ENCODE assay signal across 13 cellular contexts in the genomic region with DNA sequence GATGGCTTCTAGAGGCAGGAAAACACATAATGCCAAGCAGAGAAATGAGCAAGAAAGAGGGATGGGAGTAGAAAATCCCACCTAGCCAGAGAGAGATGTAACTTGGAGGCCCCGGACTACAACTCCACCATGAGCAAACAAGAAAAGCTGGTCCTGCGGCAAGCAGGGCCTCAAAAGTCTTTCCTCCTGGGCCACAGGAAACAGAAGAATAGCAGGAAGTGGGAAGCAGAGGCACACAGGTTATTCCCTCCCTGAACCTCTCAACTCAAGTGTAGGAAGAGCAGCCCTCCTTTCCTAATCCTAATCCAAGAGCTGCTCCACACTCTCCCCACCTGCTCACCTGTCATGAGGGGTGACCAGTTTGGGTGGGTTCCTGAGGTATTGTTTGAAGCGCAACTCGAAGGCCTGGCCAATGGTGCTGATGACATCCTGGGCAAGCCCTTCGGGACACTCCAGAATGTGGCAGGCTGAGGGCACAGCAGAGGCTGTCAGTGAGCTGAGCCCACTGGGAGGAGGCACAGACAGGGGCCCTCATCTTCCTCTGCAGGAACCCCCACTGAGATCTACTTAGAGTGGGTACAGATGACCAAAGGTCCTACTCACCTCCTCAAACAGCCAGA. TPM values are rescaled to one million over a fixed set of nuclear protein-coding genes. Genes with fewer than 3 reads are reported as not detected.
DNase-seq lines count a peak whose midpoint lies in the region; FAIRE-seq and TF ChIP-seq lines count a peak whose summit lies in the region.
"Had no signal": no experiment of that assay in that cellular context is flagged by ENCODE, and none has a peak within 500 bp of the region (broad histone marks: within the 10 kb centered on the region; RNA-seq: fewer than 3 reads in every experiment).

No MANE protein-coding gene starts in this region.

- H3K27me3 ChIP-seq in mesendoderm (ENCODE audit: insufficient read depth, low read length, poor library complexity) (no peaks in the 10 kb centered on the region), thyroid gland (no peaks in the 10 kb centered on the region)

- CTCF ChIA-PET in activated naive CD4-positive, alpha-beta T cell treated with anti-CD3 and anti-CD28 coated beads for 36 hours (lab: Charles Lee) = interaction anchor here (2.7 kb wide), 1 partner anchor 32 kb away, joined by 7 read pairs; no protein-coding TSS in a partner anchor

- no peak for TF ChIP-seq POLR2A in thyroid gland (IDR thresholded peaks at IDR 0.05)

- in situ Hi-C loops in astrocyte of the cerebellum (cut with HindIII; ENCODE audit: low sequenced_read_pairs) = no loop called here

- no CpG with 5 or more reads among the region's 5 CpGs for WGBS in mesendoderm (ENCODE audit: extremely low coverage, insufficient coverage, low lambda C conversion rate)
- WGBS in thyroid gland, 2 donors = 77 to 89% methylated on average over 4 to 5 of the region's 5 CpGs

- no peak overlapping the region for H2BK120ac ChIP-seq in mesendoderm (ENCODE audit: low read depth, low read length)

- no peak overlapping the region for H3K18ac ChIP-seq in mesendoderm (ENCODE audit: low read length)

- no peak overlapping the region for H3K4me3 Mint-ChIP-seq in activated naive CD4-positive, alpha-beta T cell treated with anti-CD3 and anti-CD28 coated beads for 36 hours

- H3K79me2 ChIP-seq in mesendoderm (ENCODE audit: control insufficient read depth, insufficient read depth, low read length) = peaks cover 37% of the 10 kb centered on the region

- no peak overlapping the region for H3K4me2 ChIP-seq in mesendoderm (ENCODE audit: low read length)

- FAIRE-seq in HTR-8/SVneo (lab: Jason Lieb, UNC) (no peak), frontal cortex (lab: Jason Lieb, UNC) (no peak)

- H3K9me3 Mint-ChIP-seq in activated naive CD4-positive, alpha-beta T cell treated with anti-CD3 and anti-CD28 coated beads for 36 hours = no peaks in the 10 kb centered on the region

- no peak overlapping the region for H2AK5ac ChIP-seq in mesendoderm (ENCODE audit: low read length)

- H3K9me3 ChIP-seq in thyroid gland = no peaks in the 10 kb centered on the region

- DNase-seq in activated naive CD4-positive, alpha-beta T cell treated with anti-CD3 and anti-CD28 coated beads for 36 hours = no peak
- no peak for DNase-seq in activated naive CD4-positive, alpha-beta T cell (lab: John Stamatoyannopoulos, UW)
- no peak for DNase-seq in astrocyte of the cerebellum (ENCODE audit: low read depth)
- no peak for DNase-seq in mesendoderm
- DNase-seq in thyroid gland = no peak
- DNase-seq in NCI-H146 (lab: John Stamatoyannopoulos, UW) = no peak
- DNase-seq in HTR-8/SVneo (ENCODE audit: insufficient read length, low spot score) = no peak
- no peak for DNase-seq in frontal cortex (ENCODE audit: low spot score in 2 of 2)
- DNase-seq: caudate nucleus; left colon; NCI-H2171; stimulated activated naive CD8-positive, alpha-beta T cell treated with anti-CD3 and anti-CD28 coated beads, Interleukin-15, Interleukin-2, amounts not matched to agents 100 U/mL and 50 U/mL, for 24 hours; T1000 had no signal

- no peak overlapping the region for H3K4ac ChIP-seq in mesendoderm (ENCODE audit: low read depth, low read length)

- H3K36me3 Mint-ChIP-seq in activated naive CD4-positive, alpha-beta T cell treated with anti-CD3 and anti-CD28 coated beads for 36 hours (ENCODE audit: low read depth) = peaks cover 24% of the 10 kb centered on the region

- intact Hi-C loops in activated naive CD4-positive, alpha-beta T cell treated with anti-CD3 and anti-CD28 coated beads for 36 hours (cut with micrococcal nuclease) = no loop called here
- intact Hi-C loops in thyroid gland (cut with DNase I) = no loop called here

- peaks cover 26% of the 10 kb centered on the region for H3K36me3 ChIP-seq in mesendoderm (ENCODE audit: control insufficient read depth, insufficient read depth, low read length)
- H3K36me3 ChIP-seq in thyroid gland = peaks cover 26 to 31% of the 10 kb centered on the region in 2 donors

- H3K27ac ChIP-seq in mesendoderm (ENCODE audit: low read depth, low read length) (no peak overlapping the region), thyroid gland (peak overlapping the region in 2 of 3 donors; percentile 36 to 95)

- TF ChIP-seq CTCF in astrocyte of the cerebellum (IDR thresholded peaks at IDR 0.05; ENCODE audit: low read depth, low read length, missing control alignments) (no peak), thyroid gland (IDR thresholded peaks at IDR 0.05) (no peak)

- peak overlapping the region; percentile 15 for H3K9ac ChIP-seq in mesendoderm (ENCODE audit: low read length)

- H4K5ac ChIP-seq in mesendoderm (ENCODE audit: low read length) = no peak overlapping the region

- H3K79me1 ChIP-seq in mesendoderm (ENCODE audit: low read length) = peaks cover 27% of the 10 kb centered on the region

- no peak overlapping the region for H2BK15ac ChIP-seq in mesendoderm (replicated peaks; ENCODE audit: low read depth)

- H3K27ac Mint-ChIP-seq in activated naive CD4-positive, alpha-beta T cell treated with anti-CD3 and anti-CD28 coated beads for 36 hours = peak overlapping the region; percentile 16

- H2BK5ac ChIP-seq in mesendoderm (ENCODE audit: low read length) = no peak overlapping the region

- no peak overlapping the region for H4K8ac ChIP-seq in mesendoderm (ENCODE audit: low read depth, low read length)

- H3K4me1 Mint-ChIP-seq in activated naive CD4-positive, alpha-beta T cell treated with anti-CD3 and anti-CD28 coated beads for 36 hours (ENCODE audit: low read depth) = peaks cover 42% of the 10 kb centered on the region

- H3K23ac ChIP-seq in mesendoderm (ENCODE audit: low read length) = no peak overlapping the region

- no peak overlapping the region for H3K56ac ChIP-seq in mesendoderm (ENCODE audit: low read length)

- H3K4me1 ChIP-seq in mesendoderm (ENCODE audit: control insufficient read depth, low read depth, low read length) (peaks cover 6% of the 10 kb centered on the region), thyroid gland (peaks cover 36 to 54% of the 10 kb centered on the region in 2 donors)

- H3K4me3 ChIP-seq in astrocyte of the cerebellum (ENCODE audit: low read depth, low read length) (peak overlapping the region; percentile 81), mesendoderm (ENCODE audit: low read length) (no peak overlapping the region), thyroid gland (replicated peaks in 1 of 3) (no peak overlapping the region)

- H3K27me3 Mint-ChIP-seq in activated naive CD4-positive, alpha-beta T cell treated with anti-CD3 and anti-CD28 coated beads for 36 hours (ENCODE audit: low read depth) = no peaks in the 10 kb centered on the region

RNA-seq across cellular contexts. Expression of a gene that starts 3.1 kb away (rescaled TPM):
- 10 to 100 TPM; 35.5 to 40.8 TPM for total RNA-seq in activated naive CD4-positive, alpha-beta T cell treated with anti-CD3 and anti-CD28 coated beads for 36 hours
- 191 TPM for polyA plus RNA-seq in mesendoderm (2013, experiment 1 of 2)
- 190 TPM for polyA plus RNA-seq in mesendoderm (2013, experiment 2 of 2)
- total RNA-seq in thyroid gland (100 to 1,000 TPM; 108 to 168 (median 123) TPM), frontal cortex (6.9 TPM)

RNA-seq across cellular contexts. Expression of a gene that starts 5.9 kb away (rescaled TPM):
- total RNA-seq in activated naive CD4-positive, alpha-beta T cell treated with anti-CD3 and anti-CD28 coated beads for 36 hours = 10 to 100 TPM; 35.6 to 36.3 TPM
- polyA plus RNA-seq in mesendoderm (2013, experiment 1 of 2) = 20.1 TPM
- 18.8 TPM for polyA plus RNA-seq in mesendoderm (2013, experiment 2 of 2)
- total RNA-seq in thyroid gland (10 to 100 TPM; 28.6 to 48.3 (median 42.9) TPM), frontal cortex (9.4 TPM)

RNA-seq across cellular contexts. Expression of a gene that starts 7.0 kb away (rescaled TPM):
- total RNA-seq in activated naive CD4-positive, alpha-beta T cell treated with anti-CD3 and anti-CD28 coated beads for 36 hours = 100 to 1,000 TPM; 283 to 291 TPM
- 618 TPM for polyA plus RNA-seq in mesendoderm (2013, experiment 1 of 2)
- polyA plus RNA-seq in mesendoderm (2013, experiment 2 of 2) = 617 TPM
- 10 to 100 TPM; 14.3 to 29.5 (median 22.6) TPM for total RNA-seq in thyroid gland
- 12.6 TPM for total RNA-seq in frontal cortex

RNA-seq across cellular contexts. Expression of a gene that starts 11.5 kb away (rescaled TPM):
- total RNA-seq in activated naive CD4-positive, alpha-beta T cell treated with anti-CD3 and anti-CD28 coated beads for 36 hours = 10 to 100 TPM; 55.3 to 55.5 TPM
- polyA plus RNA-seq in mesendoderm (2013, experiment 1 of 2) = 6.7 TPM
- 6.1 TPM for polyA plus RNA-seq in mesendoderm (2013, experiment 2 of 2)
- total RNA-seq in thyroid gland (100 to 1,000 TPM; 139 to 205 (median 181) TPM), frontal cortex (15.1 TPM)

RNA-seq across cellular contexts. Expression of a gene that starts 15.7 kb away (rescaled TPM):
- 10 to 100 TPM; 27.2 to 30.0 TPM for total RNA-seq in activated naive CD4-positive, alpha-beta T cell treated with anti-CD3 and anti-CD28 coated beads for 36 hours
- polyA plus RNA-seq in mesendoderm (2013, experiment 1 of 2) = 74.3 TPM
- polyA plus RNA-seq in mesendoderm (2013, experiment 2 of 2) = 74.9 TPM
- total RNA-seq in thyroid gland (10 to 100 TPM; 24.1 to 39.3 (median 31.1) TPM), frontal cortex (17.9 TPM)

Comparison
In these comparisons a context has a peak if more than half of its experiments do, and no peak if none do; other contexts are left out.
1. RNA of a gene that starts 7.0 kb away (total RNA-seq): 283 to 291 TPM in activated naive CD4-positive, alpha-beta T cell treated with anti-CD3 and anti-CD28 coated beads for 36 hours; 14.3 to 29.5 TPM in thyroid gland and 12.6 TPM in frontal cortex (single experiment); every median in the first group is over 4 times any median in the second.